1 cellular context compared by ENCODE assay signal in the genomic region with DNA sequence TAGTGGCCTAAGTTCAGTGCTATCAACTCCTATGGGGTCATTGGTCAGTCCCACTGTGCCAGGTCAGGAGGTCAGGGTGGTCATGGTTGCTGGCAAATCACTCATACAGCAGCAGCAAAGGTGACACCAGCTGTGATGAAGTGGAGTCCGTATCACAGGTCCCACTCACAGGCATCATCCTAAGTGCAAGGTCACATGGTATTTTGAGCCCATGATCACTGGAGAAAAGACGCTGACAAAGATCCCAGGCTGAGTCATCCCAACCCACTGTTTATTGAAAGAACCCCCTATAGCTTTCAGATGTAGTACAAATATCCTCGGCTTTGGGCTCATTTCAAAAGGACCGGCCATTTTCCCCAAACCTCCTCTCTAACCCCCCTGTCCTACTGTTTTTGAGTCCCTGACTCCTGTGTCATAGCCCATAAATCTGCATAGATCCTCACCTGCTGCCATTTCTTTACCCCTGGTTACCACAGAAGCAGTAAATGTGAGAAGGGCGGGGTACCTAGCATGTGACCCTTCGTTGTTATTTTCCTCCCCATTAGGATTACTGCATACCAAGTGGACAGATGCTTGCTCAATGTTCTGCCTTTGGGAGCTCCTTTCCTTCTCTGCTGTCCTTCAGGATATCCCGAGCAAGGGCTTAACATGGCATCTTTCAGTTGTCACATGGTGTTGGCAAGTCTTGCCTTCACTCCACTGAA.
TF ChIP-seq lines count a peak whose summit lies in the region.

No MANE protein-coding gene starts in this region.

TF ChIP-seq in IMR-90, 13 proteins besides CTCF, POLR2A, EP300 and RAD21:
- TF ChIP-seq MAFK (IDR thresholded peaks at IDR 0.05; ENCODE audit: low read depth, low read length) (peak; percentile 43), USF2 (IDR thresholded peaks at IDR 0.05; ENCODE audit: low read depth, low read length) (peak; percentile 74), SMC3 (IDR thresholded peaks at IDR 0.05; ENCODE audit: low read depth, low read length) (no peak), MXI1 (IDR thresholded peaks at IDR 0.05; ENCODE audit: borderline replicate concordance, low read depth, low read length) (no peak), NFE2L2 (IDR thresholded peaks at IDR 0.05; ENCODE audit: low read depth, low read length) (peak; percentile 26; the same call in 1 of the 2 replicates), RFX5 (IDR thresholded peaks at IDR 0.05; ENCODE audit: low read depth, low read length) (no peak), FOS (IDR thresholded peaks at IDR 0.05; ENCODE audit: low read depth, low read length) (no peak; the same call in 1 of the 2 replicates), CEBPB (IDR thresholded peaks at IDR 0.05; ENCODE audit: low read depth, low read length) (0 out of 2 replicates have a peak, but pooled peaks have one; percentile 2), RCOR1 (IDR thresholded peaks at IDR 0.05; ENCODE audit: insufficient replicate concordance, low read length) (no peak), BHLHE40 (IDR thresholded peaks at IDR 0.05; ENCODE audit: low read depth, low read length) (no peak; the same call in 1 of the 2 replicates)
